In the genomic region with DNA sequence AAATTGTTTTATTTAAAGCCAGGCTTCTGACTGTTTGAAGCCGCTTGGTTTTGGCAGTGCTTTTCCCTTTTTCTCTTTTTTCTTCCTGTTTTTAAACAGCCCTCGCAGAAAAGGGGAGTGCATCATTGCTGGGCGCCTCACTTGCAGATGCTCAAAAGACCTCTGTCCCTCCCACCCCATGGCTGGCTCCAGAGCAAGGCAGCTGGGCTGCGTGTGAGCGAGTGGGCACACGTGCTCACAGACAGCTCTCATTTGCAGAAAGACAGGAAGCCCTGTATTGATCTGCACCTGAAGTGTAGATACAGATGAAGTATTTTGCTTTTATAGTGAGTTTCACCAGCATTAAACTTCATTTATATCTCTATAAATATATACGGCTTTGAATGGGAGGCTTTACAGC, we compare ENCODE assay signal across 21 cellular contexts.
"Had no signal": no experiment of that assay in that cellular context is flagged by ENCODE, and none has a peak within 500 bp of the region (broad histone marks: within the 10 kb centered on the region; RNA-seq: fewer than 3 reads in every experiment).

No MANE protein-coding gene starts in this region.

- ATAC-seq: activated CD8-positive, alpha-beta memory T cell treated with anti-CD3 and anti-CD28 coated beads, Interleukin-2, amount 10 ng/mL, durations not matched to agents 7 days and 5 days; WTC11 had no signal

- DNase-seq: activated CD4-positive, alpha-beta T cell treated with anti-CD3 and anti-CD28 coated beads for 48 hours; activated CD4-positive, alpha-beta T cell treated with anti-CD3 and anti-CD28 coated beads, Interleukin-2, amount 50 U/mL, for 4 hours; activated CD4-positive, CD25-positive, alpha-beta regulatory T cell treated with anti-CD3 and anti-CD28 coated beads, Interleukin-2, amount 50 U/mL, for 72 hours; activated CD8-positive, alpha-beta memory T cell treated with anti-CD3 and anti-CD28 coated beads, Interleukin-2, amount 10 ng/mL, durations not matched to agents 7 days and 5 days; activated effector memory CD4-positive, alpha-beta T cell treated with Interleukin-2 at 50 U/mL for 16 hours; activated naive CD4-positive, alpha-beta T cell; activated T-cell treated with anti-CD3 and anti-CD28 coated beads, Interleukin-2, amount 50 U/mL, for 24 hours; aorta; central memory CD4-positive, alpha-beta T cell; MG63; MV-4-11; NCI-H1694; NCI-H2029 treated with DMSO at 0.1 percent for 48 hours; NCI-H2171 treated with DMSO at 0.1 percent for 48 hours; NCI-H446 treated with DMSO at 0.1 percent for 48 hours; NCI-H526 treated with DMSO at 0.1 percent for 48 hours; NCI-H82; Peyer's patch; Right ventricle myocardium superior; T-helper 9 cell had no signal
